19 cellular contexts compared by ENCODE assay signal in the genomic region with DNA sequence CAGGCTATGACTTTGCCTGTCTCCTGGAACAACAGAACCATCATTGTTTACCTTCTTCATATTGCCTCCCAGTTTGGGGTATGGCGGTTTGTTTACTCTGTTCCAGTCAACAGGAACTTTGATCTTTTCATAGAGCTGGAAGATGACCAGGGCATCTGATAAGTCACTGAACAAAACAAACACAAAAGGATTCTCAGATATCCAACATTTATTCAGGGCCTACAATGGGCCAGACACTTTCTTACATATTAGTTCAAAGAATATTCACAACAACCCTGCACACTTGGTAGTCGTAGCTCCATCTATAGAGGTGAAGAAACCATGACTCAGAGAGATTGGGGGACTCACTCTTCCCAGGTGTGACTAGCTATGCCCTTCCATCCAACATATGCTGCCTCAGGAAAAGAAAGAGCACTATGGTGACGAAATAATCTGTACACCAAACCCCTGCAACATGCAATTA. TPM values are rescaled to one million over a fixed set of nuclear protein-coding genes. Genes with fewer than 3 reads are reported as not detected.
DNase-seq lines count a peak whose midpoint lies in the region; FAIRE-seq and TF ChIP-seq lines count a peak whose summit lies in the region.
"Had no signal": no experiment of that assay in that cellular context is flagged by ENCODE, and none has a peak within 500 bp of the region (broad histone marks: within the 10 kb centered on the region; RNA-seq: fewer than 3 reads in every experiment).

No MANE protein-coding gene starts in this region.

- CTCF ChIA-PET in activated CD4-positive, alpha-beta memory T cell treated with anti-CD3 and anti-CD28 coated beads, Interleukin-2, amount 10 ng/mL, durations not matched to agents 7 days and 5 days (lab: Charles Lee) = interaction anchor here (0.8 to 2.4 kb wide), 4 partner anchors 14 to 178 kb away, joined by 3 to 8 read pairs (median 6); no protein-coding TSS in a partner anchor
- CTCF ChIA-PET in activated CD4-positive, alpha-beta memory T cell treated with anti-CD3 and anti-CD28 coated beads for 36 hours (lab: Charles Lee) = interaction anchor here (1.2 to 2.6 kb wide), 2 partner anchors 17 kb away, joined by 7 to 14 read pairs; no protein-coding TSS in a partner anchor

- H3K36me3 Mint-ChIP-seq in activated CD4-positive, alpha-beta memory T cell treated with anti-CD3 and anti-CD28 coated beads, Interleukin-2, amount 10 ng/mL, durations not matched to agents 7 days and 5 days (ENCODE audit: low read depth) = peaks cover 89% of the 10 kb centered on the region
- H3K36me3 Mint-ChIP-seq in activated CD4-positive, alpha-beta memory T cell treated with anti-CD3 and anti-CD28 coated beads for 36 hours = peaks cover 72% of the 10 kb centered on the region
- H3K36me3 Mint-ChIP-seq in activated naive CD8-positive, alpha-beta T cell treated with anti-CD3 and anti-CD28 coated beads for 36 hours = peaks cover 68% of the 10 kb centered on the region

- H3K4me3 ChIP-seq in small intestine (ENCODE audit: low read depth in 1 of 2, low read length in 2 of 2) (no peak overlapping the region), spleen (no peak overlapping the region)
- H3K4me3 ChIP-seq: breast epithelium, sigmoid colon had no signal

- no peaks in the 10 kb centered on the region for H3K9me3 ChIP-seq in small intestine (ENCODE audit: control insufficient read depth, low read depth)
- no peaks in the 10 kb centered on the region for H3K9me3 ChIP-seq in spleen
- H3K9me3 ChIP-seq: breast epithelium, sigmoid colon had no signal

- TF ChIP-seq POLR2A in spleen (IDR thresholded peaks at IDR 0.05) = no peak

- POLR2A ChIA-PET in activated CD4-positive, alpha-beta memory T cell treated with anti-CD3 and anti-CD28 coated beads, Interleukin-2, amount 10 ng/mL, durations not matched to agents 7 days and 5 days (lab: Charles Lee) = interaction anchor here (1.3 to 10.0 kb wide), 5 partner anchors 8 to 31 kb away, joined by 3 to 68 read pairs (median 10); no protein-coding TSS in a partner anchor
- POLR2A ChIA-PET in activated CD4-positive, alpha-beta memory T cell treated with anti-CD3 and anti-CD28 coated beads for 36 hours (lab: Charles Lee) = interaction anchor here (1.0 kb wide), 1 partner anchor 27 kb away, joined by 3 read pairs; no protein-coding TSS in a partner anchor

- DNase-seq in activated CD4-positive, alpha-beta memory T cell treated with anti-CD3 and anti-CD28 coated beads, Interleukin-2, amount 10 ng/mL, durations not matched to agents 7 days and 5 days = no peak
- no peak for DNase-seq in activated CD4-positive, alpha-beta memory T cell treated with anti-CD3 and anti-CD28 coated beads for 36 hours
- DNase-seq in NCI-H146 (lab: John Stamatoyannopoulos, UW) (peak; percentile 82), small intestine (peak; percentile 7), spleen (no peak), SKM-1 treated with dmso at 0.1 percent for 144 hours (lab: John Stamatoyannopoulos, UW; ENCODE audit: unreplicated experiment) (no peak), RCC 7860 (ENCODE audit: low spot score) (no peak)
- no peak for DNase-seq in activated naive CD8-positive, alpha-beta T cell treated with anti-CD3 and anti-CD28 coated beads for 36 hours
- DNase-seq: activated gamma-delta T cell treated with Interleukin-2 at 50 U/mL for 16 hours; H7; hypothalamus; left ventricle myocardium superior; NCI-H1694; sigmoid colon; stimulated activated CD4-positive, alpha-beta T cell treated with anti-CD3 and anti-CD28 coated beads, Interleukin-4, amount 100 ng/mL, for 4 hours had no signal

- no peak overlapping the region for H3K27ac ChIP-seq in small intestine (ENCODE audit: low read depth in 1 of 2, low read length in 1 of 2)
- no peak overlapping the region for H3K27ac ChIP-seq in spleen
- H3K27ac ChIP-seq: breast epithelium, sigmoid colon had no signal

- intact Hi-C loops in activated CD4-positive, alpha-beta memory T cell treated with anti-CD3 and anti-CD28 coated beads for 36 hours (cut with micrococcal nuclease) = no loop called here
- intact Hi-C loops in spleen (cut with DNase I; ENCODE audit: low total_unique reads) = no loop called here

- H3K4me1 Mint-ChIP-seq in activated CD4-positive, alpha-beta memory T cell treated with anti-CD3 and anti-CD28 coated beads, Interleukin-2, amount 10 ng/mL, durations not matched to agents 7 days and 5 days = peaks cover 16% of the 10 kb centered on the region
- H3K4me1 Mint-ChIP-seq in activated CD4-positive, alpha-beta memory T cell treated with anti-CD3 and anti-CD28 coated beads for 36 hours (ENCODE audit: low read depth) = peaks cover 30% of the 10 kb centered on the region
- H3K4me1 Mint-ChIP-seq in activated naive CD8-positive, alpha-beta T cell treated with anti-CD3 and anti-CD28 coated beads for 36 hours = peaks cover 41% of the 10 kb centered on the region

- H3K4me1 ChIP-seq in small intestine (ENCODE audit: control insufficient read depth in 2 of 2, insufficient read depth in 1 of 2, low read depth in 1 of 2, low read length in 1 of 2) (no peaks in the 10 kb centered on the region), spleen (peaks cover 0 to 7% (median 0%) of the 10 kb centered on the region in 6 donors)
- H3K4me1 ChIP-seq: breast epithelium, sigmoid colon had no signal

- no peaks in the 10 kb centered on the region for H3K27me3 ChIP-seq in small intestine (ENCODE audit: control insufficient read depth in 2 of 2, insufficient read depth in 2 of 2, low read length in 2 of 2)
- H3K27me3 ChIP-seq in spleen (replicated peaks in 1 of 7) = no peaks in the 10 kb centered on the region
- H3K27me3 ChIP-seq: breast epithelium, sigmoid colon had no signal

- peaks cover 0 to 2% of the 10 kb centered on the region in 2 donors for H3K36me3 ChIP-seq in small intestine (ENCODE audit: control insufficient read depth in 2 of 2, insufficient read depth in 2 of 2, low read length in 2 of 2)
- peaks cover 2 to 99% (median 85%) of the 10 kb centered on the region in 6 donors for H3K36me3 ChIP-seq in spleen
- H3K36me3 ChIP-seq: breast epithelium, sigmoid colon had no signal

- no peaks in the 10 kb centered on the region for H3K9me3 Mint-ChIP-seq in activated CD4-positive, alpha-beta memory T cell treated with anti-CD3 and anti-CD28 coated beads, Interleukin-2, amount 10 ng/mL, durations not matched to agents 7 days and 5 days
- H3K9me3 Mint-ChIP-seq in activated CD4-positive, alpha-beta memory T cell treated with anti-CD3 and anti-CD28 coated beads for 36 hours = no peaks in the 10 kb centered on the region
- no peaks in the 10 kb centered on the region for H3K9me3 Mint-ChIP-seq in activated naive CD8-positive, alpha-beta T cell treated with anti-CD3 and anti-CD28 coated beads for 36 hours
- H3K9me3 Mint-ChIP-seq: stimulated activated memory B cell treated with anti-CD40 and anti-IgM and Interleukin-4, amounts not matched to agents 10 μg/mL and 1 μg/mL and 100 μg/mL, for 72 hours had no signal

- H3K27me3 Mint-ChIP-seq in activated CD4-positive, alpha-beta memory T cell treated with anti-CD3 and anti-CD28 coated beads, Interleukin-2, amount 10 ng/mL, durations not matched to agents 7 days and 5 days = no peaks in the 10 kb centered on the region
- H3K27me3 Mint-ChIP-seq in activated CD4-positive, alpha-beta memory T cell treated with anti-CD3 and anti-CD28 coated beads for 36 hours = no peaks in the 10 kb centered on the region
- H3K27me3 Mint-ChIP-seq in activated naive CD8-positive, alpha-beta T cell treated with anti-CD3 and anti-CD28 coated beads for 36 hours = no peaks in the 10 kb centered on the region
- H3K27me3 Mint-ChIP-seq: stimulated activated memory B cell treated with anti-CD40 and anti-IgM and Interleukin-4, amounts not matched to agents 10 μg/mL and 1 μg/mL and 100 μg/mL, for 72 hours had no signal

- H3K27ac Mint-ChIP-seq in activated CD4-positive, alpha-beta memory T cell treated with anti-CD3 and anti-CD28 coated beads, Interleukin-2, amount 10 ng/mL, durations not matched to agents 7 days and 5 days = peak overlapping the region; percentile 31
- H3K27ac Mint-ChIP-seq in activated CD4-positive, alpha-beta memory T cell treated with anti-CD3 and anti-CD28 coated beads for 36 hours = no peak overlapping the region
- H3K27ac Mint-ChIP-seq in activated naive CD8-positive, alpha-beta T cell treated with anti-CD3 and anti-CD28 coated beads for 36 hours = peak overlapping the region; percentile 49
- H3K27ac Mint-ChIP-seq: stimulated activated memory B cell treated with anti-CD40 and anti-IgM and Interleukin-4, amounts not matched to agents 10 μg/mL and 1 μg/mL and 100 μg/mL, for 72 hours had no signal

- WGBS in small intestine, 3 donors = 36 to 59% (median 51%) methylated on average over 3 of the region's 3 CpGs
- WGBS in spleen, 5 donors = 74 to 93% (median 90%) methylated on average over 3 of the region's 3 CpGs

- no peak overlapping the region for H3K4me3 Mint-ChIP-seq in activated CD4-positive, alpha-beta memory T cell treated with anti-CD3 and anti-CD28 coated beads, Interleukin-2, amount 10 ng/mL, durations not matched to agents 7 days and 5 days
- no peak overlapping the region for H3K4me3 Mint-ChIP-seq in activated CD4-positive, alpha-beta memory T cell treated with anti-CD3 and anti-CD28 coated beads for 36 hours
- no peak overlapping the region for H3K4me3 Mint-ChIP-seq in activated naive CD8-positive, alpha-beta T cell treated with anti-CD3 and anti-CD28 coated beads for 36 hours
- H3K4me3 Mint-ChIP-seq: stimulated activated memory B cell treated with anti-CD40 and anti-IgM and Interleukin-4, amounts not matched to agents 10 μg/mL and 1 μg/mL and 100 μg/mL, for 72 hours had no signal

- TF ChIP-seq CTCF in spleen (IDR thresholded peaks at IDR 0.05 in 8 of 11, conservative IDR thresholded peaks at IDR 0.05 in 3 of 11) = no peak

- no peak for FAIRE-seq in small intestine (lab: Jason Lieb, UNC)
- no peak for FAIRE-seq in RCC 7860 (lab: Jason Lieb, UNC)

RNA-seq across cellular contexts. Expression of gene CPB2, which starts 38.4 kb away (rescaled TPM):
- total RNA-seq in activated CD4-positive, alpha-beta memory T cell treated with anti-CD3 and anti-CD28 coated beads, Interleukin-2, amount 10 ng/mL, durations not matched to agents 7 days and 5 days = not detected
- not detected for total RNA-seq in activated CD4-positive, alpha-beta memory T cell treated with anti-CD3 and anti-CD28 coated beads for 36 hours
- total RNA-seq in activated naive CD8-positive, alpha-beta T cell treated with anti-CD3 and anti-CD28 coated beads for 36 hours = not detected
- polyA plus RNA-seq in small intestine (not detected), spleen (not detected)
- total RNA-seq in spleen = not detected
- total RNA-seq: breast epithelium, H7, left ventricle myocardium superior, sigmoid colon had no signal
- polyA plus RNA-seq: AG04450, neural cell, sigmoid colon had no signal

RNA-seq across cellular contexts. Expression of gene LCP1, which starts 38.7 kb away (rescaled TPM):
- total RNA-seq in activated CD4-positive, alpha-beta memory T cell treated with anti-CD3 and anti-CD28 coated beads, Interleukin-2, amount 10 ng/mL, durations not matched to agents 7 days and 5 days = 1,000 to 10,000 TPM; 1,272 to 1,280 TPM
- 1,000 to 10,000 TPM; 1,012 to 1,022 TPM for total RNA-seq in activated CD4-positive, alpha-beta memory T cell treated with anti-CD3 and anti-CD28 coated beads for 36 hours
- 100 to 1,000 TPM; 886 to 901 TPM for total RNA-seq in activated naive CD8-positive, alpha-beta T cell treated with anti-CD3 and anti-CD28 coated beads for 36 hours
- polyA plus RNA-seq in small intestine (10 to 100 TPM; 14.1 to 28.1 (median 21.3) TPM), spleen (100 to 1,000 TPM; 155 to 226 (median 206) TPM)
- total RNA-seq in spleen = 100 to 1,000 TPM; 488 to 968 (median 620) TPM
- polyA plus RNA-seq: AG04450 had no signal

Comparison
In these comparisons a context has a peak if more than half of its experiments do, and no peak if none do; other contexts are left out.
1. DNase-seq: peak in NCI-H146 (single experiment) and small intestine (single experiment); none in activated CD4-positive, alpha-beta memory T cell treated with anti-CD3 and anti-CD28 coated beads, Interleukin-2, amount 10 ng/mL, durations not matched to agents 7 days and 5 days (single experiment), activated CD4-positive, alpha-beta memory T cell treated with anti-CD3 and anti-CD28 coated beads for 36 hours (single experiment), activated naive CD8-positive, alpha-beta T cell treated with anti-CD3 and anti-CD28 coated beads for 36 hours (single experiment), spleen (single experiment), SKM-1 treated with dmso at 0.1 percent for 144 hours (single experiment) and RCC 7860 (single experiment).